Comparison of ENCODE assay signal across 8 cellular contexts in genomic region chr6:161373905-161374451, GRCh38.
DNase-seq lines count a peak whose midpoint lies in the region; ATAC-seq and TF ChIP-seq lines count a peak whose summit lies in the region.

No MANE protein-coding gene starts in this region.

- ATAC-seq in GM18907 (IDR thresholded peaks at IDR 0.05; ENCODE audit: unreplicated experiment) (peak; percentile 51), left ventricle myocardium superior (peak; percentile 57), sciatic nerve (peak; percentile 59)

- H3K9me3 ChIP-seq in BE2C, result no peaks in the 10 kb centered on the region

- peak; percentile 72 for DNase-seq in BE2C
- DNase-seq in LHCN-M2 (ENCODE audit: low read depth), result peak; percentile 55
- peak; percentile 27 for DNase-seq in SW480 (ENCODE audit: low spot score)
- DNase-seq in amniotic epithelial cell (ENCODE audit: low read depth), result peak; percentile 34
- peak; percentile 79 for DNase-seq in left ventricle myocardium superior
- peak; percentile 85 for DNase-seq in sciatic nerve (ENCODE audit: low spot score)
- no peak for DNase-seq in mesenteric fat pad (ENCODE audit: low spot score)

- intact Hi-C loops in left ventricle myocardium superior (cut with micrococcal nuclease), result loop anchor here (5.0 to 10.0 kb wide), 2 partner anchors 269 to 442 kb away; no protein-coding TSS in a partner anchor
- intact Hi-C loops in sciatic nerve (cut with DNase I), result no loop called here

- no peaks in the 10 kb centered on the region for H3K27me3 ChIP-seq in BE2C

- no peaks in the 10 kb centered on the region; the same call in none of the 2 replicates for H3K4me1 ChIP-seq in BE2C

- H3K36me3 ChIP-seq in BE2C, result no peaks in the 10 kb centered on the region

- H3K4me3 ChIP-seq in BE2C (ENCODE audit: low read depth, low read length), result no peak overlapping the region

- TF ChIP-seq CTCF in BE2C (IDR thresholded peaks at IDR 0.05; ENCODE audit: low read depth, low read length), result peak; percentile 95
